ENCODE assay signal across 1 cellular context in the genomic region with DNA sequence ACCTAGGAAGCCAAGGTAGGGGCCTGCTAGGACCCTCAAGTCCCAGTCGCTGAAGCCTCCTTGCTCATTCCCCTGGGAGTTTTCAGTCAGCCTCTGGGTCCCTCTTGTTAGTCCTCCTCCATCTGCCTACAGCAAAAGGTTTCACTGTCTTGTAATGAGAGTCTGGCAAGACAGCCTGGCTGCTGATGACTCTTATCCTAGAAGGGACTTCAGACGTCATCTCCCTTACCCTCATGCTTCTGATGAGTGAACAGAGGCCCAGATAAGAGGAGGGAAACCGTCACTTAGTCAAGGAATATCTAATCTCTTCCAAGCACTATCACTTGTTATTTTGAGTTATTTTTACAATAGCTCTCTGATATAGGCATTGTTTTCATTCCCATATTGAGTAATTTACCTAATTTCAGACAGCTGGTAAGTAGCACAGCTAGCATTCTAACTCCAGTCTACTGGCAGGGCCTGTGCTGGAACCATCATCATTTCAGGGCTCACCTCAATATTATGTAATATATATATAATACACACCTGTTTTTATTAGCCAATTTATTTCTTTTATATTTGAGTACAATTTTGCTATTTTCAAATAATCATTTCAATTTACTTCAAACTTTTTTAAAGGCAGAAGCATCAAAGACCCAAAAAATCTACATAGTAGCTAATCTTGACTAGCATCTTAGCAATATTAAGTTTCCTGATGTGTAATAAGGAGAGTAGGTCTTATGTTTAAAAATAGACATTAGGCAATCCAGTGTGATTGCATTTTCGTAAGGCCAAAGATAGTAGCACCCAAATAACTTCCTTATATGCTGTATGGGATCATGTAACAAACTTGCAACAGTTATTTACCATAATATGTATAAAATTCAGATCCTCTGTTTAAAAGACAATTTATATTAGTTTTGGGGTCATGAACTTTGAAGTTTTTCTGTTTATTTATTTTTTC.
TF ChIP-seq lines count a peak whose summit lies in the region.

No MANE protein-coding gene starts in this region.

TF ChIP-seq in K562, 482 proteins besides CTCF, POLR2A, EP300 and RAD21 (continued from another document):
- TF ChIP-seq ZNF165 (CRISPR knock-in tag; IDR thresholded peaks at IDR 0.05; ENCODE audit: borderline replicate concordance) (no peak), PPARD (CRISPR knock-in tag; IDR thresholded peaks at IDR 0.05) (no peak), NR2C1 (IDR thresholded peaks at IDR 0.05) (no peak), NR2C1 (tag; IDR thresholded peaks at IDR 0.05) (no peak), ZNF77 (CRISPR knock-in tag; IDR thresholded peaks at IDR 0.05) (no peak), U2AF2 (optimal IDR thresholded peaks at IDR 0.05; ENCODE audit: low read depth, low read length) (no peak), ZNF766 (CRISPR knock-in tag; conservative IDR thresholded peaks at IDR 0.05) (0 out of 2 replicates have a peak, but pooled peaks have one; percentile 50), PTRF (tag; IDR thresholded peaks at IDR 0.05) (no peak), HNRNPLL (IDR thresholded peaks at IDR 0.05; ENCODE audit: low read depth, low read length, poor library complexity, severe bottlenecking) (no peak), CBFA2T3 (IDR thresholded peaks at IDR 0.05) (peak; percentile 73), MEIS2 (IDR thresholded peaks at IDR 0.05; ENCODE audit: partially characterized antibody) (peak; percentile 70), NONO (IDR thresholded peaks at IDR 0.05; ENCODE audit: low read depth in 2 of 2, low read length in 1 of 2) (no peak), KAT7 (CRISPR knock-in tag; IDR thresholded peaks at IDR 0.05; ENCODE audit: borderline replicate concordance) (no peak), CHD2 (IDR thresholded peaks at IDR 0.05; ENCODE audit: low read depth, low read length) (no peak)
- TF ChIP-seq, protein P1, sequence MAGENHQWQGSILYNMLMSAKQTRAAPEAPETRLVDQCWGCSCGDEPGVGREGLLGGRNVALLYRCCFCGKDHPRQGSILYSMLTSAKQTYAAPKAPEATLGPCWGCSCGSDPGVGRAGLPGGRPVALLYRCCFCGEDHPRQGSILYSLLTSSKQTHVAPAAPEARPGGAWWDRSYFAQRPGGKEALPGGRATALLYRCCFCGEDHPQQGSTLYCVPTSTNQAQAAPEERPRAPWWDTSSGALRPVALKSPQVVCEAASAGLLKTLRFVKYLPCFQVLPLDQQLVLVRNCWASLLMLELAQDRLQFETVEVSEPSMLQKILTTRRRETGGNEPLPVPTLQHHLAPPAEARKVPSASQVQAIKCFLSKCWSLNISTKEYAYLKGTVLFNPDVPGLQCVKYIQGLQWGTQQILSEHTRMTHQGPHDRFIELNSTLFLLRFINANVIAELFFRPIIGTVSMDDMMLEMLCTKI (IDR thresholded peaks at IDR 0.05; ENCODE audit: partially characterized antibody): no peak
- TF ChIP-seq, protein P2, sequence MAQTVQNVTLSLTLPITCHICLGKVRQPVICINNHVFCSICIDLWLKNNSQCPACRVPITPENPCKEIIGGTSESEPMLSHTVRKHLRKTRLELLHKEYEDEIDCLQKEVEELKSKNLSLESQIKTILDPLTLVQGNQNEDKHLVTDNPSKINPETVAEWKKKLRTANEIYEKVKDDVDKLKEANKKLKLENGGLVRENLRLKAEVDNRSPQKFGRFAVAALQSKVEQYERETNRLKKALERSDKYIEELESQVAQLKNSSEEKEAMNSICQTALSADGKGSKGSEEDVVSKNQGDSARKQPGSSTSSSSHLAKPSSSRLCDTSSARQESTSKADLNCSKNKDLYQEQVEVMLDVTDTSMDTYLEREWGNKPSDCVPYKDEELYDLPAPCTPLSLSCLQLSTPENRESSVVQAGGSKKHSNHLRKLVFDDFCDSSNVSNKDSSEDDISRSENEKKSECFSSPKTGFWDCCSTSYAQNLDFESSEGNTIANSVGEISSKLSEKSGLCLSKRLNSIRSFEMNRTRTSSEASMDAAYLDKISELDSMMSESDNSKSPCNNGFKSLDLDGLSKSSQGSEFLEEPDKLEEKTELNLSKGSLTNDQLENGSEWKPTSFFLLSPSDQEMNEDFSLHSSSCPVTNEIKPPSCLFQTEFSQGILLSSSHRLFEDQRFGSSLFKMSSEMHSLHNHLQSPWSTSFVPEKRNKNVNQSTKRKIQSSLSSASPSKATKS (CRISPR knock-in tag; IDR thresholded peaks at IDR 0.05): no peak
TF ChIP-seq in K562: peak in this region for 39.
